In genomic region chr2:73837847-73838585, GRCh38 we compare ENCODE assay signal across 1 cellular context.
TF ChIP-seq lines count a peak whose summit lies in the region.

No MANE protein-coding gene starts in this region.

TF ChIP-seq in GM23338, 12 proteins besides CTCF, POLR2A, EP300 and RAD21 (continued from another document):
- TF ChIP-seq ZNF462 (CRISPR knock-in tag; IDR thresholded peaks at IDR 0.05) (no peak), EZH2 (IDR thresholded peaks at IDR 0.05; ENCODE audit: low read depth, unreplicated experiment) (no peak), EZH2phosphoT487 (IDR thresholded peaks at IDR 0.05; ENCODE audit: unreplicated experiment) (no peak), ETS1 (IDR thresholded peaks at IDR 0.05) (no peak), ZNF331 (CRISPR knock-in tag; IDR thresholded peaks at IDR 0.05; ENCODE audit: low read depth) (no peak), REST (IDR thresholded peaks at IDR 0.05; ENCODE audit: unreplicated experiment) (no peak), NANOG (IDR thresholded peaks at IDR 0.05; ENCODE audit: borderline replicate concordance) (no peak), CREB1 (CRISPR knock-in tag; IDR thresholded peaks at IDR 0.05; ENCODE audit: low read depth) (no peak), STAT1 (IDR thresholded peaks at IDR 0.05; ENCODE audit: unreplicated experiment) (no peak), POLR2AphosphoS5 (IDR thresholded peaks at IDR 0.05; ENCODE audit: low read depth) (no peak), ZNF114 (CRISPR knock-in tag; IDR thresholded peaks at IDR 0.05) (no peak)
